In the genomic region with DNA sequence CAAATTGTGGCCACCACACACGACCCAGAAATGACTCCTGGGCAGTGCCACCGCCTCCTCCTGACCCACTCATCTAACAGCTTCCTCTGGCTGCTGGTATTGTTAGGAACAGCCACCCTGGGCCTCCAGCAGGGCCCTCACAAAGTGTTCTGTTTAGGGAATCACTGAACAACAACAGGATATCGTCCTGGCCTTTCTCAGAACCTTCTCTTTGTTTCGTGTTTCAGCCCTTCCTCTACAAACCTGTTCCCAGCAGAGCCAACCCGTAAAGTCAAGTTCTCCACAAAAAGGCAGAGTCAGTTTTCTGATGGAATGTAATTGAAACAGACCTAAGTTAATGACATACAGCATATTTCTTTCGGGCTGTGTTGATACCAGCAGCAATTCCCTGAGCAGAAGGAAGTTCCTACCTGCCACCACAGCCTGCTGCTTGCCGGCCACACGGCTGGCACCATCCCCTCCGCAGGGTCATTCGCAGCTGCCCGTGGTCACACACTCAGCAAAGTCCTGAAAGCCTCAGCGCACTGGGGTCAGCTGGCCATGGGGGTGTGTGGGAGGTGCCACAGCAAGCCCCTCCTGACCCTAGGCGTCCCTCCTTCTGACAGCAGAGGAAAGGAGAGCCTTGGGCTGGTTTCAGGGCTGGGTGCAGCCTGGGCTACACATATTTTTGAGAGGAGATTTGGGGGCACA, we compare ENCODE assay signal across 3 cellular contexts.
TF ChIP-seq lines count a peak whose summit lies in the region.

No MANE protein-coding gene starts in this region.

TF ChIP-seq in liver, 16 proteins besides CTCF, POLR2A, EP300 and RAD21:
- TF ChIP-seq, protein P1, sequence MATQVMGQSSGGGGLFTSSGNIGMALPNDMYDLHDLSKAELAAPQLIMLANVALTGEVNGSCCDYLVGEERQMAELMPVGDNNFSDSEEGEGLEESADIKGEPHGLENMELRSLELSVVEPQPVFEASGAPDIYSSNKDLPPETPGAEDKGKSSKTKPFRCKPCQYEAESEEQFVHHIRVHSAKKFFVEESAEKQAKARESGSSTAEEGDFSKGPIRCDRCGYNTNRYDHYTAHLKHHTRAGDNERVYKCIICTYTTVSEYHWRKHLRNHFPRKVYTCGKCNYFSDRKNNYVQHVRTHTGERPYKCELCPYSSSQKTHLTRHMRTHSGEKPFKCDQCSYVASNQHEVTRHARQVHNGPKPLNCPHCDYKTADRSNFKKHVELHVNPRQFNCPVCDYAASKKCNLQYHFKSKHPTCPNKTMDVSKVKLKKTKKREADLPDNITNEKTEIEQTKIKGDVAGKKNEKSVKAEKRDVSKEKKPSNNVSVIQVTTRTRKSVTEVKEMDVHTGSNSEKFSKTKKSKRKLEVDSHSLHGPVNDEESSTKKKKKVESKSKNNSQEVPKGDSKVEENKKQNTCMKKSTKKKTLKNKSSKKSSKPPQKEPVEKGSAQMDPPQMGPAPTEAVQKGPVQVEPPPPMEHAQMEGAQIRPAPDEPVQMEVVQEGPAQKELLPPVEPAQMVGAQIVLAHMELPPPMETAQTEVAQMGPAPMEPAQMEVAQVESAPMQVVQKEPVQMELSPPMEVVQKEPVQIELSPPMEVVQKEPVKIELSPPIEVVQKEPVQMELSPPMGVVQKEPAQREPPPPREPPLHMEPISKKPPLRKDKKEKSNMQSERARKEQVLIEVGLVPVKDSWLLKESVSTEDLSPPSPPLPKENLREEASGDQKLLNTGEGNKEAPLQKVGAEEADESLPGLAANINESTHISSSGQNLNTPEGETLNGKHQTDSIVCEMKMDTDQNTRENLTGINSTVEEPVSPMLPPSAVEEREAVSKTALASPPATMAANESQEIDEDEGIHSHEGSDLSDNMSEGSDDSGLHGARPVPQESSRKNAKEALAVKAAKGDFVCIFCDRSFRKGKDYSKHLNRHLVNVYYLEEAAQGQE (IDR thresholded peaks at IDR 0.05), result no peak
- TF ChIP-seq GABPA (IDR thresholded peaks at IDR 0.05 in 1 of 2, conservative IDR thresholded peaks at IDR 0.05 in 1 of 2) (no peak), FOXA1 (IDR thresholded peaks at IDR 0.05) (no peak), NR2F2 (IDR thresholded peaks at IDR 0.05) (peak; percentile 86), JUND (IDR thresholded peaks at IDR 0.05) (no peak), SP1 (IDR thresholded peaks at IDR 0.05) (peak; percentile 56)
- TF ChIP-seq, protein P2, sequence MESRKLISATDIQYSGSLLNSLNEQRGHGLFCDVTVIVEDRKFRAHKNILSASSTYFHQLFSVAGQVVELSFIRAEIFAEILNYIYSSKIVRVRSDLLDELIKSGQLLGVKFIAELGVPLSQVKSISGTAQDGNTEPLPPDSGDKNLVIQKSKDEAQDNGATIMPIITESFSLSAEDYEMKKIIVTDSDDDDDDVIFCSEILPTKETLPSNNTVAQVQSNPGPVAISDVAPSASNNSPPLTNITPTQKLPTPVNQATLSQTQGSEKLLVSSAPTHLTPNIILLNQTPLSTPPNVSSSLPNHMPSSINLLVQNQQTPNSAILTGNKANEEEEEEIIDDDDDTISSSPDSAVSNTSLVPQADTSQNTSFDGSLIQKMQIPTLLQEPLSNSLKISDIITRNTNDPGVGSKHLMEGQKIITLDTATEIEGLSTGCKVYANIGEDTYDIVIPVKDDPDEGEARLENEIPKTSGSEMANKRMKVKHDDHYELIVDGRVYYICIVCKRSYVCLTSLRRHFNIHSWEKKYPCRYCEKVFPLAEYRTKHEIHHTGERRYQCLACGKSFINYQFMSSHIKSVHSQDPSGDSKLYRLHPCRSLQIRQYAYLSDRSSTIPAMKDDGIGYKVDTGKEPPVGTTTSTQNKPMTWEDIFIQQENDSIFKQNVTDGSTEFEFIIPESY (IDR thresholded peaks at IDR 0.05), result no peak
TF ChIP-seq in liver: peak in this region for 2.

TF ChIP-seq in HepG2, 621 proteins besides CTCF, POLR2A, EP300 and RAD21 (continued from another document):
- TF ChIP-seq, protein P3, sequence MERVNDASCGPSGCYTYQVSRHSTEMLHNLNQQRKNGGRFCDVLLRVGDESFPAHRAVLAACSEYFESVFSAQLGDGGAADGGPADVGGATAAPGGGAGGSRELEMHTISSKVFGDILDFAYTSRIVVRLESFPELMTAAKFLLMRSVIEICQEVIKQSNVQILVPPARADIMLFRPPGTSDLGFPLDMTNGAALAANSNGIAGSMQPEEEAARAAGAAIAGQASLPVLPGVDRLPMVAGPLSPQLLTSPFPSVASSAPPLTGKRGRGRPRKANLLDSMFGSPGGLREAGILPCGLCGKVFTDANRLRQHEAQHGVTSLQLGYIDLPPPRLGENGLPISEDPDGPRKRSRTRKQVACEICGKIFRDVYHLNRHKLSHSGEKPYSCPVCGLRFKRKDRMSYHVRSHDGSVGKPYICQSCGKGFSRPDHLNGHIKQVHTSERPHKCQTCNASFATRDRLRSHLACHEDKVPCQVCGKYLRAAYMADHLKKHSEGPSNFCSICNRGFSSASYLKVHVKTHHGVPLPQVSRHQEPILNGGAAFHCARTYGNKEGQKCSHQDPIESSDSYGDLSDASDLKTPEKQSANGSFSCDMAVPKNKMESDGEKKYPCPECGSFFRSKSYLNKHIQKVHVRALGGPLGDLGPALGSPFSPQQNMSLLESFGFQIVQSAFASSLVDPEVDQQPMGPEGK (CRISPR knock-in tag; IDR thresholded peaks at IDR 0.05), result no peak
- no peak for TF ChIP-seq ZNF256 (CRISPR knock-in tag; conservative IDR thresholded peaks at IDR 0.05)
TF ChIP-seq in HepG2: peak in this region for 0.

TF ChIP-seq in HEK293T, 16 proteins besides CTCF, POLR2A, EP300 and RAD21 (continued from another document):
- TF ChIP-seq BHLHE40 (IDR thresholded peaks at IDR 0.05; ENCODE audit: borderline replicate concordance) (no peak), SUZ12 (IDR thresholded peaks at IDR 0.05) (no peak), CTBP1 (IDR thresholded peaks at IDR 0.05; ENCODE audit: borderline replicate concordance) (no peak), NFRKB (IDR thresholded peaks at IDR 0.05) (no peak), HDGF (IDR thresholded peaks at IDR 0.05; ENCODE audit: borderline replicate concordance) (no peak), FOXK2 (IDR thresholded peaks at IDR 0.05) (no peak)
